ENCODE assay signal across 22 cellular contexts in genomic region chr1:193774536-193775323, GRCh38.
"Had no signal": no experiment of that assay in that cellular context is flagged by ENCODE, and none has a peak within 500 bp of the region (broad histone marks: within the 10 kb centered on the region; RNA-seq: fewer than 3 reads in every experiment).

No MANE protein-coding gene starts in this region.

- ATAC-seq: left ventricle myocardium superior; lower lobe of right lung; naive thymus-derived CD8-positive, alpha-beta T cell; psoas muscle; right cardiac atrium; stimulated activated naive B cell treated with anti-CD40 and anti-IgM and Interleukin-4, amounts not matched to agents 10 μg/mL and 1 μg/mL and 100 μg/mL, for 72 hours had no signal

- H3K4me1 ChIP-seq: lower lobe of right lung, psoas muscle, tibial nerve, upper lobe of left lung, uterus had no signal

- H3K4me3 ChIP-seq: dorsolateral prefrontal cortex, lower lobe of right lung, psoas muscle, skin epidermis, thoracic aorta, tibial nerve, upper lobe of left lung, uterus had no signal

- DNase-seq: dorsolateral prefrontal cortex; effector CD4-positive, alpha-beta T cell; hypothalamus; immature natural killer cell; islet precursor cell; left ventricle myocardium superior; lower lobe of right lung; naive thymus-derived CD8-positive, alpha-beta T cell; nephron progenitor cell; nucleus accumbens; posterior cingulate gyrus; psoas muscle; right cardiac atrium; stimulated activated CD4-positive, alpha-beta T cell treated with anti-CD3 and anti-CD28 coated beads, Interleukin-15, amount 100 ng/mL, for 24 hours; stimulated activated CD4-positive, alpha-beta T cell treated with anti-CD3 and anti-CD28 coated beads, Interleukin-2, amount 100 ng/mL, for 48 hours; stimulated activated naive B cell treated with anti-CD40 and anti-IgM and Interleukin-4, amounts not matched to agents 10 μg/mL and 1 μg/mL and 100 μg/mL, for 72 hours; upper lobe of left lung; uterus had no signal

- H3K27ac ChIP-seq: dorsolateral prefrontal cortex, lower lobe of right lung, psoas muscle, skin epidermis, thoracic aorta, tibial nerve, upper lobe of left lung, uterus had no signal

- FAIRE-seq: frontal cortex had no signal

- H3K36me3 ChIP-seq: lower lobe of right lung, thoracic aorta, tibial nerve, upper lobe of left lung, uterus had no signal

- H3K9me3 ChIP-seq: lower lobe of right lung, psoas muscle, thoracic aorta, tibial nerve, uterus had no signal
